ENCODE assay signal across 1 cellular context in genomic region chr1:169309178-169310166, GRCh38.
A peak's percentile ranks its signal among the peaks of the same experiment; 100 is the strongest.
TF ChIP-seq lines count a peak whose summit lies in the region.

No MANE protein-coding gene starts in this region.

TF ChIP-seq in K562, 482 proteins besides CTCF, POLR2A, EP300 and RAD21 (continued from another document and continues in another):
- TF ChIP-seq DEAF1 (CRISPR knock-in tag; IDR thresholded peaks at IDR 0.05) (0 out of 2 replicates have a peak, but pooled peaks have one; percentile 19), ZNF347 (CRISPR knock-in tag; IDR thresholded peaks at IDR 0.05; ENCODE audit: low read depth) (no peak), SMARCA4 (IDR thresholded peaks at IDR 0.05) (peak; percentile 93), ELF1 (tag; IDR thresholded peaks at IDR 0.05) (peak; percentile 53; the same call in 1 of the 2 replicates), SMAD4 (CRISPR knock-in tag; conservative IDR thresholded peaks at IDR 0.05) (peak; percentile 36; the same call in 1 of the 2 replicates), CC2D1A (IDR thresholded peaks at IDR 0.05) (no peak; the same call in 1 of the 2 replicates), TSHZ1 (CRISPR knock-in tag; IDR thresholded peaks at IDR 0.05) (no peak), CBX8 (IDR thresholded peaks at IDR 0.05; ENCODE audit: borderline replicate concordance, extremely low read depth, low read depth, low read length, poor library complexity, severe bottlenecking) (no peak), NCOA2 (IDR thresholded peaks at IDR 0.05; ENCODE audit: partially characterized antibody in 2 of 2) (no peak), TCF7L2 (IDR thresholded peaks at IDR 0.05; ENCODE audit: low read depth, low read length) (no peak), ZNF431 (CRISPR knock-in tag; IDR thresholded peaks at IDR 0.05) (no peak), NR0B1 (IDR thresholded peaks at IDR 0.05; ENCODE audit: partially characterized antibody) (no peak), BRF1 (IDR thresholded peaks at IDR 0.05; ENCODE audit: borderline replicate concordance, extremely low read depth, insufficient read length) (no peak), MLLT1 (IDR thresholded peaks at IDR 0.05) (no peak), MAZ (CRISPR knock-in tag; conservative IDR thresholded peaks at IDR 0.05 in 1 of 2, IDR thresholded peaks at IDR 0.05 in 1 of 2) (no peak), MXI1 (IDR thresholded peaks at IDR 0.05; ENCODE audit: low read depth, low read length) (peak; percentile 66), ARNT (IDR thresholded peaks at IDR 0.05) (peak in 1 of 2 experiments; percentile 78; a peak in 1 of 4 replicates), BACH1 (tag; IDR thresholded peaks at IDR 0.05) (0 out of 2 replicates have a peak, but pooled peaks have one; percentile 9), CBFA2T3 (IDR thresholded peaks at IDR 0.05) (peak; percentile 92), DLX4 (CRISPR knock-in tag; IDR thresholded peaks at IDR 0.05) (no peak), ZNF408 (CRISPR knock-in tag; IDR thresholded peaks at IDR 0.05; ENCODE audit: low read depth) (no peak), GATA2 (CRISPR knock-in tag; IDR thresholded peaks at IDR 0.05) (peak; percentile 55; the same call in 1 of the 2 replicates), RBM25 (IDR thresholded peaks at IDR 0.05; ENCODE audit: low read depth, low read length, severe bottlenecking) (no peak), GMEB1 (CRISPR knock-in tag; IDR thresholded peaks at IDR 0.05) (no peak), PML (IDR thresholded peaks at IDR 0.05; ENCODE audit: low read length) (peak; percentile 65; the same call in 1 of the 2 replicates), ILF3 (IDR thresholded peaks at IDR 0.05; ENCODE audit: borderline replicate concordance) (no peak), TGIF2 (CRISPR knock-in tag; IDR thresholded peaks at IDR 0.05) (no peak), NKRF (IDR thresholded peaks at IDR 0.05; ENCODE audit: borderline replicate concordance) (no peak), CEBPB (tag; IDR thresholded peaks at IDR 0.05) (peak; percentile 92), TAF15 (IDR thresholded peaks at IDR 0.05; ENCODE audit: low read depth, low read length) (no peak), SMARCA5 (IDR thresholded peaks at IDR 0.05) (no peak), POLR3A (IDR thresholded peaks at IDR 0.05; ENCODE audit: borderline replicate concordance, extremely low read depth, insufficient read depth, insufficient read length) (no peak), ZSCAN29 (IDR thresholded peaks at IDR 0.05) (no peak), PRDM10 (IDR thresholded peaks at IDR 0.05; ENCODE audit: partially characterized antibody) (peak; percentile 82), ELF2 (CRISPR knock-in tag; IDR thresholded peaks at IDR 0.05) (no peak), PREB (CRISPR knock-in tag; IDR thresholded peaks at IDR 0.05) (no peak), E2F5 (CRISPR knock-in tag; IDR thresholded peaks at IDR 0.05) (no peak)
